ENCODE assay signal across 1 cellular context in genomic region chr17:78387982-78388941, GRCh38.
TF ChIP-seq lines count a peak whose summit lies in the region.

No MANE protein-coding gene starts in this region.

TF ChIP-seq in WTC11, 78 proteins besides CTCF, POLR2A, EP300 and RAD21 (continued from another document):
- no peak for TF ChIP-seq ARID4B (CRISPR knock-in tag; IDR thresholded peaks at IDR 0.05; ENCODE audit: borderline replicate concordance)
- no peak for TF ChIP-seq ZNF263 (CRISPR knock-in tag; IDR thresholded peaks at IDR 0.05; ENCODE audit: low read depth)
- no peak for TF ChIP-seq TP53 (CRISPR knock-in tag; IDR thresholded peaks at IDR 0.05)
- no peak for TF ChIP-seq PRDM15 (CRISPR knock-in tag; IDR thresholded peaks at IDR 0.05)
- TF ChIP-seq STAT6 (CRISPR knock-in tag; conservative IDR thresholded peaks at IDR 0.05; ENCODE audit: low read depth) = no peak
- no peak for TF ChIP-seq FOXK1 (CRISPR knock-in tag; IDR thresholded peaks at IDR 0.05)
- TF ChIP-seq IRF1 (CRISPR knock-in tag; IDR thresholded peaks at IDR 0.05) = no peak
- no peak for TF ChIP-seq ZNF121 (CRISPR knock-in tag; IDR thresholded peaks at IDR 0.05)
- no peak for TF ChIP-seq RORB (CRISPR knock-in tag; IDR thresholded peaks at IDR 0.05)
- TF ChIP-seq NFE2L1 (CRISPR knock-in tag; IDR thresholded peaks at IDR 0.05) = no peak
- no peak for TF ChIP-seq ZSCAN18 (CRISPR knock-in tag; IDR thresholded peaks at IDR 0.05)
- TF ChIP-seq MXD4 (CRISPR knock-in tag; IDR thresholded peaks at IDR 0.05; ENCODE audit: borderline replicate concordance) = no peak
- no peak for TF ChIP-seq PRRX2 (CRISPR knock-in tag; IDR thresholded peaks at IDR 0.05)
- no peak for TF ChIP-seq HMGXB4 (CRISPR knock-in tag; IDR thresholded peaks at IDR 0.05)
- no peak for TF ChIP-seq MLX (CRISPR knock-in tag; IDR thresholded peaks at IDR 0.05)
